ENCODE assay signal across 29 cellular contexts in the genomic region with DNA sequence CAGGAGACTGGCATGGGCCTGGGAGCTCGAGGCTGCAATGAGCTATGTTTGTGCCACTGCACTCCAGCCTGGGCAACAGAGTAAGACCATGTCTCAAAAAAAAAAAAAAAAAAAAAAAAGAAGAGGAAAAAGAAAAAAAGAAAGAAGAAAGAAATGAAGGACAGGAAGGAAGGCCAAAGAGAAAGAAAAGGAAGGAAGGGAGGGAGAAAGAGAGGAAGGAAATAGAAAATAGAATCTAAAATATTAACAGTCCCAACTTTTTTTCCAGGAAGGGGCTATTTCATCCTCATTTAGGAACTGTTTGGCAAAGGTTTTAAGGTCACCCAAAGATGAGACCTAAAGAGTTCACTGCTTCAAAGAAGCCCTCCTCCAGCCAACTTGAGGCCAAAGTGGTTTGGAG. TPM values are rescaled to one million over a fixed set of nuclear protein-coding genes. Genes with fewer than 3 reads are reported as not detected.
A peak's percentile ranks its signal among the peaks of the same experiment; 100 is the strongest.
DNase-seq lines count a peak whose midpoint lies in the region; ATAC-seq and TF ChIP-seq lines count a peak whose summit lies in the region.
"Had no signal": no experiment of that assay in that cellular context is flagged by ENCODE, and none has a peak within 500 bp of the region (broad histone marks: within the 10 kb centered on the region; RNA-seq: fewer than 3 reads in every experiment).

No MANE protein-coding gene starts in this region.

- POLR2A ChIA-PET in activated CD4-positive, alpha-beta T cell treated with anti-CD3 and anti-CD28 coated beads, Interleukin-2, amount 10 ng/mL, durations not matched to agents 7 days and 5 days (lab: Charles Lee): no interaction called here
- POLR2A ChIA-PET in HEK293 (lab: Yijun Ruan, JAX): interaction anchor here (0.7 kb wide), 1 partner anchor 9 kb away, joined by 3 read pairs; no protein-coding TSS in a partner anchor

- no peak overlapping the region for H3K4me2 ChIP-seq in neural progenitor cell
- H3K4me2 ChIP-seq: GM23338 had no signal

- no peaks in the 10 kb centered on the region for H3K27me3 Mint-ChIP-seq in activated CD4-positive, alpha-beta T cell treated with anti-CD3 and anti-CD28 coated beads, Interleukin-2, amount 10 ng/mL, durations not matched to agents 7 days and 5 days
- no peaks in the 10 kb centered on the region for H3K27me3 Mint-ChIP-seq in chondrocyte (ENCODE audit: low read depth)
- peaks cover 6% of the 10 kb centered on the region for H3K27me3 Mint-ChIP-seq in neural progenitor cell (ENCODE audit: insufficient read depth, low read depth)
- H3K27me3 Mint-ChIP-seq: activated CD4-positive, alpha-beta memory T cell treated with anti-CD3 and anti-CD28 coated beads, Interleukin-2, amount 10 ng/mL, durations not matched to agents 7 days and 5 days; B cell had no signal

- peaks cover 19% of the 10 kb centered on the region for H3K4me1 Mint-ChIP-seq in activated CD4-positive, alpha-beta T cell treated with anti-CD3 and anti-CD28 coated beads, Interleukin-2, amount 10 ng/mL, durations not matched to agents 7 days and 5 days
- peaks cover 26% of the 10 kb centered on the region for H3K4me1 Mint-ChIP-seq in chondrocyte (ENCODE audit: low read depth)
- H3K4me1 Mint-ChIP-seq in neural progenitor cell: peaks cover 5% of the 10 kb centered on the region

- no peaks in the 10 kb centered on the region; the same call in 1 of the 2 replicates for H3K4me1 ChIP-seq in HEK293 (ENCODE audit: control insufficient read depth, insufficient read depth, low read length)
- H3K4me1 ChIP-seq in neural progenitor cell: peaks cover 8% of the 10 kb centered on the region
- H3K4me1 ChIP-seq: SJSA1 had no signal

- no peak for ATAC-seq in HG02798 (IDR thresholded peaks at IDR 0.05; ENCODE audit: poor library complexity, unreplicated experiment)
- ATAC-seq: GM23338, HepG2, right cardiac atrium, upper lobe of right lung had no signal

- H3K27me3 ChIP-seq in neural progenitor cell: peaks cover 19% of the 10 kb centered on the region
- H3K27me3 ChIP-seq: ascending aorta, Peyer's patch, SJSA1, upper lobe of right lung had no signal

- H3K9ac ChIP-seq in neural progenitor cell: no peak overlapping the region

- TF ChIP-seq CTCF in HEK293 (tag by site-specific recombination; IDR thresholded peaks at IDR 0.05) (no peak), chondrocyte (IDR thresholded peaks at IDR 0.05) (no peak), neural progenitor cell (IDR thresholded peaks at IDR 0.05) (no peak)

- no peak overlapping the region for H3K4me3 Mint-ChIP-seq in activated CD4-positive, alpha-beta T cell treated with anti-CD3 and anti-CD28 coated beads, Interleukin-2, amount 10 ng/mL, durations not matched to agents 7 days and 5 days
- H3K4me3 Mint-ChIP-seq in chondrocyte (ENCODE audit: unreplicated experiment): peak overlapping the region; percentile 42
- H3K4me3 Mint-ChIP-seq in neural progenitor cell: peak overlapping the region; percentile 31
- H3K4me3 Mint-ChIP-seq: activated CD4-positive, alpha-beta memory T cell treated with anti-CD3 and anti-CD28 coated beads, Interleukin-2, amount 10 ng/mL, durations not matched to agents 7 days and 5 days had no signal

- H3K9me3 ChIP-seq in HEK293 (ENCODE audit: control insufficient read depth, insufficient read depth, low read depth, low read length) (no peaks in the 10 kb centered on the region), neural progenitor cell (ENCODE audit: low read depth) (no peaks in the 10 kb centered on the region)
- H3K9me3 ChIP-seq: ascending aorta, Peyer's patch, SJSA1, upper lobe of right lung had no signal

- H3F3A ChIP-seq in neural progenitor cell (ENCODE audit: low read depth): no peaks in the 10 kb centered on the region

- H3K27ac ChIP-seq in HEK293 (ENCODE audit: extremely low read depth, low read depth, low read length) (no peak overlapping the region), neural progenitor cell (no peak overlapping the region)
- H3K27ac ChIP-seq: ascending aorta, HL-60, Peyer's patch, SJSA1, upper lobe of right lung had no signal

- peak overlapping the region; percentile 36 for H3K27ac Mint-ChIP-seq in activated CD4-positive, alpha-beta T cell treated with anti-CD3 and anti-CD28 coated beads, Interleukin-2, amount 10 ng/mL, durations not matched to agents 7 days and 5 days
- no peak overlapping the region for H3K27ac Mint-ChIP-seq in chondrocyte (ENCODE audit: unreplicated experiment)
- H3K27ac Mint-ChIP-seq in neural progenitor cell: no peak overlapping the region
- H3K27ac Mint-ChIP-seq: activated CD4-positive, alpha-beta memory T cell treated with anti-CD3 and anti-CD28 coated beads, Interleukin-2, amount 10 ng/mL, durations not matched to agents 7 days and 5 days; B cell; GM23338 had no signal

- H3K4me3 ChIP-seq in HEK293 (ENCODE audit: low read depth, low read length) (no peak overlapping the region), neural progenitor cell (no peak overlapping the region)
- H3K4me3 ChIP-seq: ascending aorta, GM23338, Peyer's patch, SJSA1, upper lobe of right lung had no signal

- no peak overlapping the region for H2AFZ ChIP-seq in neural progenitor cell (replicated peaks)
- H2AFZ ChIP-seq: GM23338 had no signal

- DNase-seq in activated CD4-positive, alpha-beta T cell treated with anti-CD3 and anti-CD28 coated beads, Interleukin-2, amount 10 ng/mL, durations not matched to agents 7 days and 5 days: no peak
- no peak for DNase-seq in activated CD4-positive, alpha-beta T cell treated with anti-CD3 and anti-CD28 coated beads, Interleukin-2, amount 50 U/mL, for 1 hour
- DNase-seq in chondrocyte (ENCODE audit: low spot score) (no peak), neural progenitor cell (ENCODE audit: low spot score) (no peak), NK-92 (lab: John Stamatoyannopoulos, UW; ENCODE audit: unreplicated experiment) (no peak), NCI-H226 (no peak)
- DNase-seq: activated CD4-positive, alpha-beta memory T cell treated with anti-CD3 and anti-CD28 coated beads, Interleukin-2, amount 10 ng/mL, durations not matched to agents 7 days and 5 days; activated naive CD4-positive, alpha-beta T cell treated with anti-CD3 and anti-CD28 coated beads, Interleukin-2, amount 50 U/mL, for 16 hours; activated T-cell treated with anti-CD3 and anti-CD28 coated beads for 4 hours; erythroblast; foreskin fibroblast; hypothalamus; NCI-H1092; NCI-H2029; NCI-H2227 treated with DMSO at 0.1 percent for 48 hours; NCI-H82; Peyer's patch; right cardiac atrium; stimulated activated CD4-positive, alpha-beta T cell treated with anti-CD3 and anti-CD28 coated beads, Interleukin-4, amount 100 ng/mL, for 24 hours; upper lobe of right lung had no signal

- H4K20me1 ChIP-seq in neural progenitor cell (ENCODE audit: low read depth): peaks cover 6% of the 10 kb centered on the region

- H3K79me2 ChIP-seq in neural progenitor cell (ENCODE audit: low read depth): peaks cover 41% of the 10 kb centered on the region

- peaks cover 12 to 56% of the 10 kb centered on the region in 2 experiments for H3K36me3 ChIP-seq in HEK293 (ENCODE audit: control insufficient read depth in 2 of 2, insufficient read depth in 1 of 2, low read length in 2 of 2)
- H3K36me3 ChIP-seq in neural progenitor cell: no peaks in the 10 kb centered on the region

- CTCF ChIA-PET in activated CD4-positive, alpha-beta T cell treated with anti-CD3 and anti-CD28 coated beads, Interleukin-2, amount 10 ng/mL, durations not matched to agents 7 days and 5 days (lab: Charles Lee): interaction anchor here (1.2 kb wide), 1 partner anchor 35 kb away, joined by 3 read pairs; no protein-coding TSS in a partner anchor
- CTCF ChIA-PET in HEK293 (lab: Yijun Ruan, JAX): interaction anchor here (1.0 to 4.3 kb wide), 2 partner anchors 9 to 11 kb away, joined by 3 to 31 read pairs; no protein-coding TSS in a partner anchor

- H3K9me3 Mint-ChIP-seq in activated CD4-positive, alpha-beta T cell treated with anti-CD3 and anti-CD28 coated beads, Interleukin-2, amount 10 ng/mL, durations not matched to agents 7 days and 5 days: no peaks in the 10 kb centered on the region
- H3K9me3 Mint-ChIP-seq in chondrocyte (ENCODE audit: low read depth) (no peaks in the 10 kb centered on the region), neural progenitor cell (no peaks in the 10 kb centered on the region)
- H3K9me3 Mint-ChIP-seq: activated CD4-positive, alpha-beta memory T cell treated with anti-CD3 and anti-CD28 coated beads, Interleukin-2, amount 10 ng/mL, durations not matched to agents 7 days and 5 days; GM23338 had no signal

- peaks cover 6% of the 10 kb centered on the region for H3K36me3 Mint-ChIP-seq in activated CD4-positive, alpha-beta T cell treated with anti-CD3 and anti-CD28 coated beads, Interleukin-2, amount 10 ng/mL, durations not matched to agents 7 days and 5 days (ENCODE audit: low read depth)
- H3K36me3 Mint-ChIP-seq in chondrocyte (ENCODE audit: low read depth) (peaks cover 3% of the 10 kb centered on the region), neural progenitor cell (no peaks in the 10 kb centered on the region)

TF ChIP-seq in HEK293, 187 proteins besides CTCF, POLR2A, EP300 and RAD21:
- TF ChIP-seq, protein P1, sequence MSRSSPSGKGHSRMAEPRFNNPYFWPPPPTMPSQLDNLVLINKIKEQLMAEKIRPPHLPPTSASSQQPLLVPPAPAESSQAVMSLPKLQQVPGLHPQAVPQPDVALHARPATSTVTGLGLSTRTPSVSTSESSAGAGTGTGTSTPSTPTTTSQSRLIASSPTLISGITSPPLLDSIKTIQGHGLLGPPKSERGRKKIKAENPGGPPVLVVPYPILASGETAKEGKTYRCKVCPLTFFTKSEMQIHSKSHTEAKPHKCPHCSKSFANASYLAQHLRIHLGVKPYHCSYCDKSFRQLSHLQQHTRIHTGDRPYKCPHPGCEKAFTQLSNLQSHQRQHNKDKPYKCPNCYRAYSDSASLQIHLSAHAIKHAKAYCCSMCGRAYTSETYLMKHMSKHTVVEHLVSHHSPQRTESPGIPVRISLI (tag by site-specific recombination; IDR thresholded peaks at IDR 0.05): peak; percentile 55; the same call in 1 of the 2 replicates
- no peak for TF ChIP-seq ZNF239 (tag by site-specific recombination; IDR thresholded peaks at IDR 0.05)
- TF ChIP-seq ZNF629 (tag by site-specific recombination; IDR thresholded peaks at IDR 0.05): no peak
TF ChIP-seq in HEK293: peak in this region for 1.

RNA-seq across cellular contexts. Expression of a gene that starts 2.5 kb away (rescaled TPM):
- total RNA-seq in activated CD4-positive, alpha-beta T cell treated with anti-CD3 and anti-CD28 coated beads, Interleukin-2, amount 10 ng/mL, durations not matched to agents 7 days and 5 days: 10 to 100 TPM; 17.4 to 20.1 TPM
- total RNA-seq in chondrocyte: 30.8 to 38.2 TPM (median 36.2 TPM) in 3 replicates
- 6.7 and 18.9 TPM in 2 replicates for total RNA-seq in neural progenitor cell (ENCODE audit: low replicate concordance)

RNA-seq across cellular contexts. Expression of a gene that starts 19.5 kb away (rescaled TPM):
- total RNA-seq in activated CD4-positive, alpha-beta T cell treated with anti-CD3 and anti-CD28 coated beads, Interleukin-2, amount 10 ng/mL, durations not matched to agents 7 days and 5 days: under 1 TPM; 0.37 to 0.45 TPM
- total RNA-seq in chondrocyte (8.7 to 13.2 TPM (median 12.9 TPM) in 3 replicates), neural progenitor cell (ENCODE audit: low replicate concordance) (6.0 and 11.4 TPM in 2 replicates)

RNA-seq across cellular contexts. Expression of a gene that starts 46.9 kb away (rescaled TPM):
- total RNA-seq in activated CD4-positive, alpha-beta T cell treated with anti-CD3 and anti-CD28 coated beads, Interleukin-2, amount 10 ng/mL, durations not matched to agents 7 days and 5 days: not detected
- 0.52 to 2.5 TPM (median 0.82 TPM) in 3 replicates for total RNA-seq in chondrocyte
- total RNA-seq in neural progenitor cell (ENCODE audit: low replicate concordance): 0.09 TPM in 1 of 2 replicates, not detected in the other
- total RNA-seq: activated CD4-positive, alpha-beta memory T cell treated with anti-CD3 and anti-CD28 coated beads, Interleukin-2, amount 10 ng/mL, durations not matched to agents 7 days and 5 days; B cell; Peyer's patch; SJSA1; T-helper 2 cell treated with Interferon-gamma antibody and Interleukin-4, amounts not matched to agents 100 ng/mL and 5 ng/mL, for 36 hours had no signal
